Comparison of ENCODE assay signal across 21 cellular contexts in the genomic region with DNA sequence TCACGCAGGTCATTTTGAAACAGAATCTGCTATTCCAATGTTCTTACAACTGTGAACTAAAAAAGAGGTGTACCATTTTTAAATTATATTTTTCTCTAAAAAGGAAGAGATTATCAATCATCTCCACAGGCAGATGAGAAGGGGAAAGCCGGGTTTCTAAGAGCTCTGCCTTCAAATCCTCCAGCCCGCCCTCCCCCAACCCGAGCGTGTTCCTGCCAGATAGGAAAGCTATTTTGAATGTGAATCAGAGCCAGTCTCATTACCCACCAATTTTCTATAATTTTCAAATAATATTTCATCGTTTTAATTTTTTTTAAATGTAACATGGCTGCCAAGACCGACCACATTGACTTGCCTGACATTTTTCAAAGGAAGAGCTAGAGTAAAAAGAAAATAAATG.
DNase-seq lines count a peak whose midpoint lies in the region; TF ChIP-seq lines count a peak whose summit lies in the region.
"Had no signal": no experiment of that assay in that cellular context is flagged by ENCODE, and none has a peak within 500 bp of the region (broad histone marks: within the 10 kb centered on the region; RNA-seq: fewer than 3 reads in every experiment).

No MANE protein-coding gene starts in this region.

- intact Hi-C loops in head of caudate nucleus (cut with DNase I), result no loop called here

- H3K9ac ChIP-seq in neural progenitor cell, result no peak overlapping the region

- no peaks in the 10 kb centered on the region for H3K79me2 ChIP-seq in neural progenitor cell (ENCODE audit: low read depth)

- H3K9me3 ChIP-seq in BE2C, result no peaks in the 10 kb centered on the region
- H3K9me3 ChIP-seq in neural progenitor cell (ENCODE audit: low read depth), result no peaks in the 10 kb centered on the region
- H3K9me3 ChIP-seq: breast epithelium, neutrophil, Peyer's patch had no signal

- no peak overlapping the region for H3K27ac Mint-ChIP-seq in neural progenitor cell
- H3K27ac Mint-ChIP-seq: stimulated activated effector memory CD8-positive, alpha-beta T cell treated with anti-CD3 and anti-CD28 coated beads, Interleukin-12 subunit alpha, Interleukin-12 subunit beta, amount 100 ng/mL, for 72 hours had no signal

- H3K4me1 ChIP-seq in BE2C (peaks cover 14% of the 10 kb centered on the region), neural progenitor cell (peaks cover 34% of the 10 kb centered on the region)
- H3K4me1 ChIP-seq: breast epithelium, Peyer's patch had no signal

- H3K27me3 ChIP-seq in BE2C, result no peaks in the 10 kb centered on the region
- no peaks in the 10 kb centered on the region for H3K27me3 ChIP-seq in neural progenitor cell
- H3K27me3 ChIP-seq: breast epithelium, Peyer's patch had no signal

- H3K36me3 ChIP-seq in BE2C (no peaks in the 10 kb centered on the region), neural progenitor cell (no peaks in the 10 kb centered on the region)
- H3K36me3 ChIP-seq: breast epithelium, neutrophil, Peyer's patch had no signal

- no peak overlapping the region for H3K27ac ChIP-seq in neural progenitor cell
- H3K27ac ChIP-seq: breast epithelium, HL-60, neutrophil, Peyer's patch had no signal

- peaks cover 2% of the 10 kb centered on the region for H3K36me3 Mint-ChIP-seq in neural progenitor cell
- H3K36me3 Mint-ChIP-seq: stimulated activated effector memory CD8-positive, alpha-beta T cell treated with anti-CD3 and anti-CD28 coated beads, Interleukin-12 subunit alpha, Interleukin-12 subunit beta, amount 100 ng/mL, for 72 hours had no signal

- peaks cover 20% of the 10 kb centered on the region for H3F3A ChIP-seq in neural progenitor cell (ENCODE audit: low read depth)

- H2AFZ ChIP-seq in neural progenitor cell (replicated peaks), result peak overlapping the region; percentile 43

- peaks cover 9% of the 10 kb centered on the region for H3K27me3 Mint-ChIP-seq in neural progenitor cell (ENCODE audit: insufficient read depth, low read depth)

- H3K9me3 Mint-ChIP-seq in neural progenitor cell, result peaks cover 10% of the 10 kb centered on the region
- H3K9me3 Mint-ChIP-seq: stimulated activated effector memory CD8-positive, alpha-beta T cell treated with anti-CD3 and anti-CD28 coated beads, Interleukin-12 subunit alpha, Interleukin-12 subunit beta, amount 100 ng/mL, for 72 hours had no signal

- DNase-seq in BE2C (peak; percentile 68), NCI-H2227 (lab: John Stamatoyannopoulos, UW; ENCODE audit: unreplicated experiment) (peak; percentile 7), head of caudate nucleus (peak in 39 of 42 donors; percentile 30 to 77 (median 56)), neural progenitor cell (ENCODE audit: low spot score) (peak; percentile 42), pons (ENCODE audit: low spot score) (no peak), UCSD-AML1 (lab: John Stamatoyannopoulos, UW; ENCODE audit: unreplicated experiment) (no peak), inferior parietal cortex (ENCODE audit: extremely low spot score) (no peak)
- DNase-seq: activated CD4-positive, alpha-beta T cell treated with anti-CD3 and anti-CD28 coated beads for 1 hour; activated T-cell treated with anti-CD3 and anti-CD28 coated beads, Interleukin-2, amount 50 U/mL, for 1 hour; cortex of kidney; Karpas-422; NCI-H146; NCI-H510A; small intestine; stimulated activated CD4-positive, alpha-beta T cell treated with anti-CD3 and anti-CD28 coated beads, Interleukin-2, amount 100 ng/mL, for 48 hours; T-helper 1 cell had no signal

- TF ChIP-seq CTCF in BE2C (IDR thresholded peaks at IDR 0.05; ENCODE audit: low read depth, low read length) (no peak), neural progenitor cell (IDR thresholded peaks at IDR 0.05) (no peak)

- no peaks in the 10 kb centered on the region for H4K20me1 ChIP-seq in neural progenitor cell (ENCODE audit: low read depth)

- H3K4me2 ChIP-seq in neural progenitor cell, result peak overlapping the region; percentile 46

- H3K4me3 Mint-ChIP-seq in neural progenitor cell, result no peak overlapping the region
- H3K4me3 Mint-ChIP-seq: stimulated activated effector memory CD8-positive, alpha-beta T cell treated with anti-CD3 and anti-CD28 coated beads, Interleukin-12 subunit alpha, Interleukin-12 subunit beta, amount 100 ng/mL, for 72 hours had no signal

- peaks cover 58% of the 10 kb centered on the region for H3K4me1 Mint-ChIP-seq in neural progenitor cell
- H3K4me1 Mint-ChIP-seq: stimulated activated effector memory CD8-positive, alpha-beta T cell treated with anti-CD3 and anti-CD28 coated beads, Interleukin-12 subunit alpha, Interleukin-12 subunit beta, amount 100 ng/mL, for 72 hours had no signal

- H3K4me3 ChIP-seq in BE2C (ENCODE audit: low read depth, low read length) (peak overlapping the region; percentile 34), neural progenitor cell (no peak overlapping the region)
- H3K4me3 ChIP-seq: breast epithelium, Peyer's patch had no signal

Comparison
In these comparisons a context has a peak if more than half of its experiments do, and no peak if none do; other contexts are left out.
1. DNase-seq: peak in BE2C (single experiment), NCI-H2227 (single experiment), head of caudate nucleus (39 of 42) and neural progenitor cell (single experiment); none in pons (single experiment), UCSD-AML1 (single experiment) and inferior parietal cortex (single experiment).